11 cellular contexts compared by ENCODE assay signal in the genomic region with DNA sequence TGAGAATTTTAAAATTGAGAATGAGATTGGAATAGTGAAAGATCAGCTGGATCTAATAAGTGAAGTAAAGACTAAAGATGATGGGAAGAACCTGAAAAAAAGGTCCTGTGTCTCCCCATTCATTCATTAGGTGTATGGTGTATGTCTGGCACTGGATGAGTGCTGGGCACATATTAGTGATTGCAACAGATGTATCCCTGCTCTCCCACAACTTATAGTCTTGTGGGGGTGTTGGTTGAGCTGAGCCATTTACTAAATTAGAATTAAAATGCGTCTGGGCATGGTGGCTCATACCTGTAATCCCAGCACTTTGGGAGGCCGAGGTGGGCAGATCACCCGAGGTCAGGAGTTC. TPM values are rescaled to one million over a fixed set of nuclear protein-coding genes. Genes with fewer than 3 reads are reported as not detected.
A peak's percentile ranks its signal among the peaks of the same experiment; 100 is the strongest.
DNase-seq lines count a peak whose midpoint lies in the region; ATAC-seq and TF ChIP-seq lines count a peak whose summit lies in the region.
"Had no signal": no experiment of that assay in that cellular context is flagged by ENCODE, and none has a peak within 500 bp of the region (broad histone marks: within the 10 kb centered on the region; RNA-seq: fewer than 3 reads in every experiment).

No MANE protein-coding gene starts in this region.

- peaks cover 20% of the 10 kb centered on the region for H3K4me1 Mint-ChIP-seq in activated CD8-positive, alpha-beta T cell treated with anti-CD3 and anti-CD28 coated beads for 36 hours (ENCODE audit: low read depth)

- CTCF ChIA-PET in activated CD8-positive, alpha-beta T cell treated with anti-CD3 and anti-CD28 coated beads for 36 hours (lab: Charles Lee): interaction anchor here (0.7 kb wide), 1 partner anchor 25 kb away, joined by 3 read pairs; no protein-coding TSS in a partner anchor

- intact Hi-C loops in thyroid gland (cut with DNase I): no loop called here
- intact Hi-C loops in activated CD8-positive, alpha-beta T cell treated with anti-CD3 and anti-CD28 coated beads for 36 hours (cut with micrococcal nuclease): no loop called here

- in situ Hi-C loops in G401 (cut with HindIII; ENCODE audit: low sequenced_read_pairs): no loop called here

- peaks cover 10% of the 10 kb centered on the region for H3K36me3 Mint-ChIP-seq in activated CD8-positive, alpha-beta T cell treated with anti-CD3 and anti-CD28 coated beads for 36 hours (ENCODE audit: low read depth)

- POLR2A ChIA-PET in activated CD8-positive, alpha-beta T cell treated with anti-CD3 and anti-CD28 coated beads for 36 hours (lab: Charles Lee): no interaction called here

- H3K4me3 ChIP-seq in SJCRH30: no peak overlapping the region; the same call in 1 of the 2 replicates
- H3K4me3 ChIP-seq in mucosa of rectum (ENCODE audit: low read length in 2 of 2): no peak overlapping the region
- no peak overlapping the region for H3K4me3 ChIP-seq in thyroid gland (replicated peaks in 1 of 3)

- H3K27me3 Mint-ChIP-seq in activated CD8-positive, alpha-beta T cell treated with anti-CD3 and anti-CD28 coated beads for 36 hours: no peaks in the 10 kb centered on the region
- H3K27me3 Mint-ChIP-seq: activated T-helper 17 cell treated with anti-CD3 and anti-CD28 coated beads, Interleukin-2, amount 50 U/mL, for 72 hours had no signal

- H3K27me3 ChIP-seq in SJCRH30 (no peaks in the 10 kb centered on the region), mucosa of rectum (ENCODE audit: control insufficient read depth in 2 of 2, insufficient read depth in 2 of 2, low read length in 2 of 2) (no peaks in the 10 kb centered on the region), thyroid gland (no peaks in the 10 kb centered on the region)

- TF ChIP-seq CTCF in thyroid gland (IDR thresholded peaks at IDR 0.05): no peak
- TF ChIP-seq CTCF in activated CD8-positive, alpha-beta T cell treated with anti-CD3 and anti-CD28 coated beads for 36 hours (IDR thresholded peaks at IDR 0.05): no peak

- ATAC-seq in esophagus mucosa (peak; percentile 34), HG03039 (IDR thresholded peaks at IDR 0.05; ENCODE audit: unreplicated experiment) (no peak)
- no peak for ATAC-seq in activated CD8-positive, alpha-beta T cell treated with anti-CD3 and anti-CD28 coated beads for 36 hours

- H3K9me3 ChIP-seq in SJCRH30 (replicated peaks) (no peaks in the 10 kb centered on the region), mucosa of rectum (ENCODE audit: control insufficient read depth in 2 of 2, low read length in 2 of 2) (no peaks in the 10 kb centered on the region), thyroid gland (no peaks in the 10 kb centered on the region)

- H3K27ac Mint-ChIP-seq in activated CD8-positive, alpha-beta T cell treated with anti-CD3 and anti-CD28 coated beads for 36 hours: no peak overlapping the region

- DNase-seq in SJCRH30 (peak; percentile 57 to 76), thyroid gland (no peak), G401 (ENCODE audit: low spot score) (no peak)
- no peak for DNase-seq in activated CD8-positive, alpha-beta T cell treated with anti-CD3 and anti-CD28 coated beads for 36 hours
- DNase-seq in activated CD4-positive, alpha-beta T cell treated with anti-CD3 and anti-CD28 coated beads for 4 hours: no peak

- H3K27ac ChIP-seq in SJCRH30 (peak overlapping the region; percentile 93), mucosa of rectum (ENCODE audit: low read depth in 2 of 2, low read length in 2 of 2) (peak overlapping the region; percentile 68 to 71), thyroid gland (peak overlapping the region; percentile 44 to 91 (median 72))
- H3K27ac ChIP-seq: HL-60, VCaP had no signal

- no peak overlapping the region for H3K4me3 Mint-ChIP-seq in activated CD8-positive, alpha-beta T cell treated with anti-CD3 and anti-CD28 coated beads for 36 hours
- H3K4me3 Mint-ChIP-seq: activated T-helper 17 cell treated with anti-CD3 and anti-CD28 coated beads, Interleukin-2, amount 50 U/mL, for 72 hours had no signal

- H3K9me3 Mint-ChIP-seq in activated CD8-positive, alpha-beta T cell treated with anti-CD3 and anti-CD28 coated beads for 36 hours: no peaks in the 10 kb centered on the region
- H3K9me3 Mint-ChIP-seq: activated T-helper 17 cell treated with anti-CD3 and anti-CD28 coated beads, Interleukin-2, amount 50 U/mL, for 72 hours had no signal

- H3K36me3 ChIP-seq in SJCRH30 (no peaks in the 10 kb centered on the region), mucosa of rectum (ENCODE audit: control insufficient read depth in 2 of 2, insufficient read depth in 2 of 2, low read length in 2 of 2) (no peaks in the 10 kb centered on the region), thyroid gland (no peaks in the 10 kb centered on the region)

- H3K4me1 ChIP-seq in SJCRH30 (peaks cover 12% of the 10 kb centered on the region), mucosa of rectum (ENCODE audit: control insufficient read depth in 2 of 2, insufficient read depth in 2 of 2, low read length in 2 of 2) (peaks cover 12 to 14% of the 10 kb centered on the region in 2 donors), thyroid gland (peaks cover 31 to 38% of the 10 kb centered on the region in 2 donors)

- 86 to 88% methylated on average over 3 of the region's 3 CpGs for WGBS in thyroid gland, 2 donors

- TF ChIP-seq POLR2A in thyroid gland (IDR thresholded peaks at IDR 0.05): no peak

- peak overlapping the region in 1 of 2 donors; percentile 23 for H3K9ac ChIP-seq in mucosa of rectum (ENCODE audit: low read depth in 1 of 2, low read length in 2 of 2)

RNA-seq across cellular contexts. Expression of gene DAG1, which starts 31.2 kb away (rescaled TPM):
- 79.5 and 82.8 TPM in 2 replicates for total RNA-seq in SJCRH30 (2014; rRNA removed; shearing (Covaris generic))
- total RNA-seq in esophagus mucosa (48.3 TPM), thyroid gland (10 to 100 TPM; 55.1 to 86.7 (median 79.6) TPM)
- total RNA-seq in activated CD8-positive, alpha-beta T cell treated with anti-CD3 and anti-CD28 coated beads for 36 hours: 10 to 100 TPM; 10.8 to 14.4 TPM
- 91.3 and 143 TPM in 2 replicates for total RNA-seq in G401 (2014; rRNA removed; shearing (Covaris generic))

RNA-seq across cellular contexts. Expression of gene BSN, which starts 53.0 kb away (rescaled TPM):
- 0.08 and 0.14 TPM in 2 replicates for total RNA-seq in SJCRH30 (2014; rRNA removed; shearing (Covaris generic))
- total RNA-seq in esophagus mucosa (0.08 TPM), thyroid gland (1 to 10 TPM in 2 of 4 donors, under 1 TPM in 2; 0.56 to 1.8 (median 0.99) TPM)
- under 1 TPM; 0.09 TPM for total RNA-seq in activated CD8-positive, alpha-beta T cell treated with anti-CD3 and anti-CD28 coated beads for 36 hours
- 0.24 and 0.31 TPM in 2 replicates for total RNA-seq in G401 (2014; rRNA removed; shearing (Covaris generic))

Comparison
In these comparisons a context has a peak if more than half of its experiments do, and no peak if none do; other contexts are left out.
1. DNase-seq: peak in SJCRH30 (2 of 2); none in thyroid gland (0 of 2), activated CD8-positive, alpha-beta T cell treated with anti-CD3 and anti-CD28 coated beads for 36 hours (single experiment), activated CD4-positive, alpha-beta T cell treated with anti-CD3 and anti-CD28 coated beads for 4 hours (0 of 2) and G401 (single experiment).
2. Peak in every context shown above with its lines, with median percentiles within 50 percentile points of each other: H3K27ac ChIP-seq.